ENCODE assay signal across 21 cellular contexts in the genomic region with DNA sequence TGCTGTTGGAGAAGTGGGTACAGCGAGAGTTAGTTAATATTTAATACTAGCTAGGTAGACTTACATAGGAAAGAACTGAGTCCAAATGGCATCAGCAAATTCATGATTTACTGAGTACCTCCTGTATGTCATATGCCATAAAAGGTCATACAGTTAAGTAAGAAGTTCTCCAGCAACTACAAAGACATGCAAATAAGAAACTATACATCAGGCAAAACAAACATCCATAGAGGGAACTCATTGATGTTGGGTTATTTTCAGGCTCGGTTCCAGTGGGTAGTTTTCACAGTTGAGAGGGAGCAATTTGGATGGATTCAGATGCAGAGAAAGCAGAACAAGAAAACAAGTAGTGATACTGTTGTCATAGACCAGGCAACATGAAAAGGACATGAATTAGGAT.
"Had no signal": no experiment of that assay in that cellular context is flagged by ENCODE, and none has a peak within 500 bp of the region (broad histone marks: within the 10 kb centered on the region; RNA-seq: fewer than 3 reads in every experiment).

No MANE protein-coding gene starts in this region.

- H3K27me3 ChIP-seq: neural progenitor cell, right atrium auricular region, sigmoid colon, testis, tibial artery had no signal

- H3K9me3 Mint-ChIP-seq: natural killer cell treated with Interleukin-12 subunit alpha and Interleukin-12 subunit beta and Interleukin-15 and Interleukin-18, amount 100 ng/mL, for 72 hours had no signal

- H3K4me3 Mint-ChIP-seq: immature natural killer cell; natural killer cell treated with Interleukin-12 subunit alpha and Interleukin-12 subunit beta and Interleukin-15 and Interleukin-18, amount 100 ng/mL, for 72 hours; neural progenitor cell; stimulated activated effector memory CD8-positive, alpha-beta T cell treated with anti-CD3 and anti-CD28 coated beads, Interleukin-12 subunit alpha, Interleukin-12 subunit beta, amount 100 ng/mL, for 72 hours; type B pancreatic cell had no signal

- H3K4me1 Mint-ChIP-seq: immature natural killer cell; stimulated activated effector memory CD8-positive, alpha-beta T cell treated with anti-CD3 and anti-CD28 coated beads, Interleukin-12 subunit alpha, Interleukin-12 subunit beta, amount 100 ng/mL, for 72 hours had no signal

- ATAC-seq: left colon; left ventricle myocardium superior; lower lobe of right lung; natural killer cell treated with Interleukin-12 subunit alpha and Interleukin-12 subunit beta and Interleukin-15 and Interleukin-18, amount 100 ng/mL, for 72 hours; stimulated activated effector memory CD8-positive, alpha-beta T cell treated with anti-CD3 and anti-CD28 coated beads, Interleukin-12 subunit alpha, Interleukin-12 subunit beta, amount 100 ng/mL, for 72 hours; stimulated activated naive CD8-positive, alpha-beta T cell treated with anti-CD3 and anti-CD28 coated beads, Interleukin-15, Interleukin-2, amounts not matched to agents 100 U/mL and 50 U/mL, for 24 hours had no signal

- DNase-seq: cortex of kidney; hypothalamus; immature natural killer cell; islet precursor cell; kidney glomerular epithelial cell; left colon; left ventricle myocardium superior; lower lobe of right lung; sigmoid colon; stimulated activated CD4-positive, alpha-beta T cell treated with anti-CD3 and anti-CD28 coated beads, Interleukin-2, amount 100 ng/mL, for 24 hours; stimulated activated CD4-positive, alpha-beta T cell treated with anti-CD3 and anti-CD28 coated beads, Interleukin-4, amount 100 ng/mL, for 24 hours; stimulated activated naive CD8-positive, alpha-beta T cell treated with anti-CD3 and anti-CD28 coated beads, Interleukin-15, Interleukin-2, amounts not matched to agents 100 U/mL and 50 U/mL, for 24 hours; substantia nigra; testis; tibial artery had no signal

- H3K27me3 Mint-ChIP-seq: natural killer cell treated with Interleukin-12 subunit alpha and Interleukin-12 subunit beta and Interleukin-15 and Interleukin-18, amount 100 ng/mL, for 72 hours; type B pancreatic cell had no signal

- H3K4me2 ChIP-seq: neural progenitor cell had no signal

- H3K4me3 ChIP-seq: lower lobe of right lung, neural progenitor cell, prostate gland, right atrium auricular region, sigmoid colon, testis, tibial artery had no signal

- H3K9ac ChIP-seq: neural progenitor cell had no signal

- H3K36me3 ChIP-seq: lower lobe of right lung, neural progenitor cell, right atrium auricular region, sigmoid colon, tibial artery had no signal

- H3K27ac ChIP-seq: lower lobe of right lung, neural progenitor cell, prostate gland, right atrium auricular region, sigmoid colon, testis, tibial artery had no signal

- H3K9me3 ChIP-seq: lower lobe of right lung, prostate gland, testis, tibial artery had no signal

- H3K27ac Mint-ChIP-seq: immature natural killer cell; natural killer cell treated with Interleukin-12 subunit alpha and Interleukin-12 subunit beta and Interleukin-15 and Interleukin-18, amount 100 ng/mL, for 72 hours; neural progenitor cell; stimulated activated effector memory CD8-positive, alpha-beta T cell treated with anti-CD3 and anti-CD28 coated beads, Interleukin-12 subunit alpha, Interleukin-12 subunit beta, amount 100 ng/mL, for 72 hours; type B pancreatic cell had no signal

- H3K4me1 ChIP-seq: lower lobe of right lung, prostate gland, sigmoid colon, testis, tibial artery had no signal

- H3K36me3 Mint-ChIP-seq: natural killer cell treated with Interleukin-12 subunit alpha and Interleukin-12 subunit beta and Interleukin-15 and Interleukin-18, amount 100 ng/mL, for 72 hours; neural progenitor cell; stimulated activated effector memory CD8-positive, alpha-beta T cell treated with anti-CD3 and anti-CD28 coated beads, Interleukin-12 subunit alpha, Interleukin-12 subunit beta, amount 100 ng/mL, for 72 hours had no signal
